Comparison of ENCODE assay signal across 19 cellular contexts in the genomic region with DNA sequence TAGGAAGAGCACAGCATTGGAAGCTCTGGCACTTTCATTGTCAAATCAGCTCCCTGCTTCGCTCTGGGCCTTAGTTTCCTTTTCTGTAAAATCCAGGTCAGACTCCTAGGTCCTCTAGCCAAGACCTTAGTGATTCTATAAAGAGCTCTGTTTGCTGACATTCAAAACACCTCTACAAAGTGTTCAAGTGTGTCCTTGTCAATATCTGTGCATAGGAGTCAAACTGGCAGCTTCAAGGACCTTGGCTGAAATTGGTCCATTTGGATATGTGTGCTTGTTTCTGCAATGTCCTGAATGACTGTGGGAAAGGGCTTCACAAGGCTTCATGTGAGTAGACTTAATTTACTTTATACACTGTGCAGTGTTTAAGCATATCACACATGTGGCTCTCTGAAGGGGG.
"Had no signal": no experiment of that assay in that cellular context is flagged by ENCODE, and none has a peak within 500 bp of the region (broad histone marks: within the 10 kb centered on the region; RNA-seq: fewer than 3 reads in every experiment).

No MANE protein-coding gene starts in this region.

- ATAC-seq: foreskin keratinocyte; left lung; natural killer cell treated with Interleukin-12 subunit alpha and Interleukin-12 subunit beta and Interleukin-15 and Interleukin-18, amount 100 ng/mL, for 72 hours; pancreas; right lobe of liver; stimulated activated naive B cell treated with anti-CD40 and anti-IgM and Interleukin-4, amounts not matched to agents 10 μg/mL and 1 μg/mL and 100 μg/mL, for 72 hours; stimulated activated naive CD8-positive, alpha-beta T cell treated with anti-CD3 and anti-CD28 coated beads, Interleukin-15, amount 100 ng/mL, for 72 hours had no signal

- H3K4me2 ChIP-seq: neural progenitor cell had no signal

- DNase-seq: cerebellar nuclear complex; endodermal cell; erythroblast; foreskin keratinocyte; immature natural killer cell; left lung; mesenchymal stem cell; midbrain; occipital lobe; pancreas; right lobe of liver; stimulated activated CD4-positive, alpha-beta T cell treated with anti-CD3 and anti-CD28 coated beads, Interleukin-2, amount 100 ng/mL, for 24 hours; stimulated activated CD4-positive, alpha-beta T cell treated with anti-CD3 and anti-CD28 coated beads, Interleukin-4, amount 100 ng/mL, for 4 hours; stimulated activated naive B cell treated with anti-CD40 and anti-IgM and Interleukin-4, amounts not matched to agents 10 μg/mL and 1 μg/mL and 100 μg/mL, for 72 hours; stimulated activated naive CD8-positive, alpha-beta T cell treated with anti-CD3 and anti-CD28 coated beads, Interleukin-15, amount 100 ng/mL, for 72 hours; trophoblast cell had no signal

- H3K27me3 ChIP-seq: left lung, neural progenitor cell, pancreas, right lobe of liver had no signal

- H3K9ac ChIP-seq: neural progenitor cell had no signal

- H3K27ac ChIP-seq: foreskin keratinocyte, left lung, neural progenitor cell, pancreas, right lobe of liver had no signal

- H3K9me3 ChIP-seq: left lung, pancreas, right lobe of liver had no signal

- H3K36me3 ChIP-seq: left lung, neural progenitor cell, pancreas, right lobe of liver had no signal

- H3K4me1 ChIP-seq: foreskin keratinocyte, left lung, pancreas, right lobe of liver had no signal

- H3K4me3 ChIP-seq: left lung, lung, neural progenitor cell, pancreas, right lobe of liver had no signal
